23 cellular contexts compared by ENCODE assay signal in genomic region chr12:22924391-22924790, GRCh38.
DNase-seq lines count a peak whose midpoint lies in the region; ATAC-seq, FAIRE-seq and TF ChIP-seq lines count a peak whose summit lies in the region.
"Had no signal": no experiment of that assay in that cellular context is flagged by ENCODE, and none has a peak within 500 bp of the region (broad histone marks: within the 10 kb centered on the region; RNA-seq: fewer than 3 reads in every experiment).

No MANE protein-coding gene starts in this region.

- H2AK5ac ChIP-seq in H9 (ENCODE audit: insufficient read length, low read length) (no peak overlapping the region), mesendoderm (ENCODE audit: low read length) (no peak overlapping the region)

- H3K4me3 Mint-ChIP-seq in H9: no peak overlapping the region
- no peak overlapping the region for H3K4me3 Mint-ChIP-seq in WTC11
- no peak overlapping the region for H3K4me3 Mint-ChIP-seq in stimulated activated naive CD8-positive, alpha-beta T cell treated with anti-CD3 and anti-CD28 coated beads, Interleukin-15, amount 100 ng/mL, for 72 hours
- H3K4me3 Mint-ChIP-seq: CD8-positive, alpha-beta memory T cell had no signal

- no peaks in the 10 kb centered on the region for H3K23me2 ChIP-seq in H9 (ENCODE audit: insufficient read length, low read depth, low read length, poor library complexity, severe bottlenecking)

- H2AFZ ChIP-seq in H9 (ENCODE audit: low read length): no peak overlapping the region

- H3K27ac ChIP-seq in 22Rv1 (no peak overlapping the region), H9 (ENCODE audit: insufficient read length, low read depth, low read length) (no peak overlapping the region), mesendoderm (ENCODE audit: low read depth, low read length) (peak overlapping the region; percentile 90), kidney (ENCODE audit: low read depth in 2 of 2, low read length in 2 of 2) (peak overlapping the region in 1 of 2 donors; percentile 47), right cardiac atrium (ENCODE audit: low read length) (no peak overlapping the region)
- H3K27ac ChIP-seq: BLaER1 had no signal

- H4K5ac ChIP-seq in H9 (ENCODE audit: insufficient read length, low read depth, low read length): no peak overlapping the region
- no peak overlapping the region for H4K5ac ChIP-seq in mesendoderm (ENCODE audit: low read length)

- H2BK120ac ChIP-seq in H9 (ENCODE audit: low read depth, low read length, poor library complexity, severe bottlenecking) (no peak overlapping the region), mesendoderm (ENCODE audit: low read depth, low read length) (peak overlapping the region; percentile 99)

- no peak overlapping the region for H4K91ac ChIP-seq in H9 (ENCODE audit: insufficient read length, low read depth, low read length)

- H3K27me3 ChIP-seq in H9 (ENCODE audit: insufficient read depth, low read length) (no peaks in the 10 kb centered on the region), mesendoderm (ENCODE audit: insufficient read depth, low read length, poor library complexity) (no peaks in the 10 kb centered on the region), right cardiac atrium (ENCODE audit: control insufficient read depth, insufficient read depth) (no peaks in the 10 kb centered on the region)
- H3K27me3 ChIP-seq: BLaER1 had no signal

- ATAC-seq in WTC11 (peak; percentile 38), SK-N-SH treated with all-trans-retinoic acid at 6 μM for 48 hours (no peak), right cardiac atrium (no peak)
- no peak for ATAC-seq in stimulated activated naive CD8-positive, alpha-beta T cell treated with anti-CD3 and anti-CD28 coated beads, Interleukin-15, amount 100 ng/mL, for 72 hours
- ATAC-seq: K562 had no signal

- no peak overlapping the region for H3K23ac ChIP-seq in H9 (ENCODE audit: insufficient read length, low read depth, low read length)
- no peak overlapping the region for H3K23ac ChIP-seq in mesendoderm (ENCODE audit: low read length)

- H3K18ac ChIP-seq in H9 (ENCODE audit: insufficient read length, low read depth, low read length): no peak overlapping the region
- H3K18ac ChIP-seq in mesendoderm (ENCODE audit: low read length): peak overlapping the region; percentile 97

- H3K79me1 ChIP-seq in H9 (ENCODE audit: insufficient read depth, low read depth, low read length, poor library complexity, severe bottlenecking) (no peaks in the 10 kb centered on the region), mesendoderm (ENCODE audit: low read length) (no peaks in the 10 kb centered on the region)

- no CpG with 5 or more reads among the region's 2 CpGs for WGBS in H9 (ENCODE audit: extremely low coverage, insufficient read length, low lambda C conversion rate)
- WGBS in mesendoderm (ENCODE audit: extremely low coverage, insufficient coverage, low lambda C conversion rate): no CpG with 5 or more reads among the region's 2 CpGs
- 88% methylated on average over 2 of the region's 2 CpGs for WGBS in right cardiac atrium

- CTCF ChIA-PET in WTC11 (lab: Charles Lee): interaction anchor here (1.4 kb wide), 1 partner anchor 11 kb away, joined by 5 read pairs; no protein-coding TSS in a partner anchor

- FAIRE-seq in kidney (lab: Jason Lieb, UNC): no peak
- FAIRE-seq: G401.6, GM12891, GM19239, K562 had no signal

- POLR2A ChIA-PET in WTC11 (lab: Charles Lee): no interaction called here

- H3K9me3 ChIP-seq in H9 (ENCODE audit: control insufficient read depth, low read depth, low read length): no peaks in the 10 kb centered on the region
- H3K9me3 ChIP-seq in kidney (ENCODE audit: control insufficient read depth in 1 of 2, low read length in 2 of 2): no peaks in the 10 kb centered on the region
- no peaks in the 10 kb centered on the region for H3K9me3 ChIP-seq in right cardiac atrium (ENCODE audit: control insufficient read depth, low read length)
- H3K9me3 ChIP-seq: BLaER1 had no signal

- no peak for DNase-seq in H9
- DNase-seq in WTC11 (ENCODE audit: low spot score): no peak
- DNase-seq in mesendoderm: peak; percentile 95
- no peak for DNase-seq in kidney
- DNase-seq in right cardiac atrium: no peak
- DNase-seq in stimulated activated naive CD8-positive, alpha-beta T cell treated with anti-CD3 and anti-CD28 coated beads, Interleukin-15, amount 100 ng/mL, for 72 hours: no peak
- DNase-seq: 8988T; CD8-positive, alpha-beta memory T cell; COR-L47; DMS 273 treated with DMSO at 0.1 percent for 48 hours; DMS53; DND-41; EL; GOT3; H7; IMR-90 had no signal

- intact Hi-C loops in kidney (cut with DNase I): no loop called here
- intact Hi-C loops in right cardiac atrium (cut with DNase I): no loop called here

- H3K9ac ChIP-seq in H9 (ENCODE audit: extremely low read depth, insufficient read length, low read length) (no peak overlapping the region), mesendoderm (ENCODE audit: low read length) (no peak overlapping the region), kidney (ENCODE audit: low read length in 2 of 2) (no peak overlapping the region)
- H3K9ac ChIP-seq: BLaER1 had no signal

- TF ChIP-seq CTCF in 22Rv1 (IDR thresholded peaks at IDR 0.05) (0 out of 2 replicates have a peak, but pooled peaks have one; percentile 21), H9 (conservative IDR thresholded peaks at IDR 0.05) (no peak), WTC11 (IDR thresholded peaks at IDR 0.05) (no peak), kidney (IDR thresholded peaks at IDR 0.05; ENCODE audit: borderline replicate concordance, extremely low read depth, insufficient read depth) (no peak)

- H3K56ac ChIP-seq in H9 (ENCODE audit: insufficient read length, low read depth, low read length): no peak overlapping the region
- H3K56ac ChIP-seq in mesendoderm (ENCODE audit: low read length): peak overlapping the region; percentile 78

- H2BK12ac ChIP-seq in H9 (ENCODE audit: insufficient read length, low read depth, low read length): no peak overlapping the region

- H3K36me3 ChIP-seq in mesendoderm (ENCODE audit: control insufficient read depth, insufficient read depth, low read length) (no peaks in the 10 kb centered on the region), kidney (ENCODE audit: control insufficient read depth in 1 of 2, insufficient read depth in 2 of 2, low read length in 2 of 2) (no peaks in the 10 kb centered on the region)
- H3K36me3 ChIP-seq: BLaER1 had no signal

- H3K14ac ChIP-seq in H9 (ENCODE audit: insufficient read depth, low read length): no peak overlapping the region

- H3K27me3 Mint-ChIP-seq in H9 (ENCODE audit: low read depth) (no peaks in the 10 kb centered on the region), WTC11 (ENCODE audit: low read depth) (no peaks in the 10 kb centered on the region)
- no peaks in the 10 kb centered on the region for H3K27me3 Mint-ChIP-seq in stimulated activated naive CD8-positive, alpha-beta T cell treated with anti-CD3 and anti-CD28 coated beads, Interleukin-15, amount 100 ng/mL, for 72 hours
- H3K27me3 Mint-ChIP-seq: CD8-positive, alpha-beta memory T cell had no signal

- H3K4me1 Mint-ChIP-seq in H9 (peaks cover 39% of the 10 kb centered on the region in 2 experiments), WTC11 (peaks cover 39% of the 10 kb centered on the region)
- H3K4me1 Mint-ChIP-seq in stimulated activated naive CD8-positive, alpha-beta T cell treated with anti-CD3 and anti-CD28 coated beads, Interleukin-15, amount 100 ng/mL, for 72 hours: no peaks in the 10 kb centered on the region
- H3K4me1 Mint-ChIP-seq: CD8-positive, alpha-beta memory T cell had no signal

- no peak overlapping the region for H3K4me3 ChIP-seq in mesendoderm (ENCODE audit: low read length)
- H3K4me3 ChIP-seq in kidney (ENCODE audit: low read length in 2 of 2): no peak overlapping the region
- H3K4me3 ChIP-seq in right cardiac atrium (ENCODE audit: low read length): no peak overlapping the region
- H3K4me3 ChIP-seq: BLaER1, K562 had no signal

- H3K9me3 Mint-ChIP-seq in H9 (no peaks in the 10 kb centered on the region), WTC11 (no peaks in the 10 kb centered on the region)
- peaks cover 0 to 8% of the 10 kb centered on the region in 2 donors for H3K9me3 Mint-ChIP-seq in stimulated activated naive CD8-positive, alpha-beta T cell treated with anti-CD3 and anti-CD28 coated beads, Interleukin-15, amount 100 ng/mL, for 72 hours
- H3K9me3 Mint-ChIP-seq: CD8-positive, alpha-beta memory T cell had no signal

- H3K4me2 ChIP-seq in H9 (ENCODE audit: insufficient read depth, insufficient read length, low read length): no peak overlapping the region
- no peak overlapping the region for H3K4me2 ChIP-seq in mesendoderm (ENCODE audit: low read length)
- H3K4me2 ChIP-seq: BLaER1 had no signal

- H2BK5ac ChIP-seq in H9 (ENCODE audit: insufficient read length, low read length) (no peak overlapping the region), mesendoderm (ENCODE audit: low read length) (peak overlapping the region; percentile 99)

- H3K27ac Mint-ChIP-seq in H9 (peak overlapping the region; percentile 56 to 86 (median 80); a peak in 4 of 7 replicates), WTC11 (peak overlapping the region; percentile 73)
- no peak overlapping the region for H3K27ac Mint-ChIP-seq in stimulated activated naive CD8-positive, alpha-beta T cell treated with anti-CD3 and anti-CD28 coated beads, Interleukin-15, amount 100 ng/mL, for 72 hours
- H3K27ac Mint-ChIP-seq: CD8-positive, alpha-beta memory T cell had no signal

- no peaks in the 10 kb centered on the region; the same call in 1 of the 2 replicates for H3K4me1 ChIP-seq in H9 (ENCODE audit: insufficient read depth, low read length)
- H3K4me1 ChIP-seq in mesendoderm (ENCODE audit: control insufficient read depth, low read depth, low read length): peaks cover 7% of the 10 kb centered on the region
- peaks cover 3 to 4% of the 10 kb centered on the region in 2 donors for H3K4me1 ChIP-seq in kidney (ENCODE audit: control insufficient read depth in 1 of 2, insufficient read depth in 1 of 2, low read depth in 1 of 2, low read length in 2 of 2)
- H3K4me1 ChIP-seq in right cardiac atrium (ENCODE audit: control insufficient read depth, insufficient read depth, low read length): peaks cover 3% of the 10 kb centered on the region
- H3K4me1 ChIP-seq: BLaER1 had no signal

- H4K8ac ChIP-seq in H9 (replicated peaks; ENCODE audit: insufficient read length, low read depth, low read length) (no peak overlapping the region), mesendoderm (ENCODE audit: low read depth, low read length) (no peak overlapping the region)

- H3K4ac ChIP-seq in H9 (ENCODE audit: low read depth, low read length) (no peak overlapping the region), mesendoderm (ENCODE audit: low read depth, low read length) (peak overlapping the region; percentile 70)

- H2BK15ac ChIP-seq in H9 (ENCODE audit: low read depth, low read length): no peak overlapping the region
- no peak overlapping the region for H2BK15ac ChIP-seq in mesendoderm (replicated peaks; ENCODE audit: low read depth)

- H4K20me1 ChIP-seq in H9 (ENCODE audit: control insufficient read depth, insufficient read depth, insufficient read length): no peaks in the 10 kb centered on the region
- H4K20me1 ChIP-seq: BLaER1 had no signal

- H3K79me2 ChIP-seq in H9 (ENCODE audit: insufficient read depth, low read length): no peaks in the 10 kb centered on the region
- no peaks in the 10 kb centered on the region for H3K79me2 ChIP-seq in mesendoderm (ENCODE audit: control insufficient read depth, insufficient read depth, low read length)

- H3T11ph ChIP-seq in H9 (ENCODE audit: low read length): no peak overlapping the region

- H3K36me3 Mint-ChIP-seq in H9 (ENCODE audit: insufficient read depth in 1 of 3, low read depth in 3 of 3) (no peaks in the 10 kb centered on the region), WTC11 (no peaks in the 10 kb centered on the region)
- H3K36me3 Mint-ChIP-seq: CD8-positive, alpha-beta memory T cell had no signal

- no peak overlapping the region for H2BK20ac ChIP-seq in H9 (ENCODE audit: low read depth, low read length, poor library complexity, severe bottlenecking)

Comparison
In these comparisons a context has a peak if more than half of its experiments do, and no peak if none do; other contexts are left out.
1. H3K27ac Mint-ChIP-seq: peak in H9 (3 of 3) and WTC11 (single experiment); none in stimulated activated naive CD8-positive, alpha-beta T cell treated with anti-CD3 and anti-CD28 coated beads, Interleukin-15, amount 100 ng/mL, for 72 hours (0 of 2).